8 cellular contexts compared by ENCODE assay signal in genomic region chr1:235845656-235846107, GRCh38. TPM values are rescaled to one million over a fixed set of nuclear protein-coding genes. Genes with fewer than 3 reads are reported as not detected.
DNase-seq lines count a peak whose midpoint lies in the region; ATAC-seq and TF ChIP-seq lines count a peak whose summit lies in the region.
"Not testable (repeated sequence)": the region's sequence is repeated elsewhere in the genome, so short reads cannot be mapped to it uniquely, and the experiment has no call there.

No MANE protein-coding gene starts in this region.

- H3K27ac ChIP-seq in CD4-positive, CD25-positive, alpha-beta regulatory T cell (ENCODE audit: insufficient read depth, low read length, poor library complexity, severe bottlenecking); SU-DHL-6 (ENCODE audit: low read depth, low read length): not testable (repeated sequence)

- not testable (repeated sequence) for DNase-seq in CD4-positive, CD25-positive, alpha-beta regulatory T cell; GM20000 (ENCODE audit: low spot score); activated naive CD8-positive, alpha-beta T cell treated with anti-CD3 and anti-CD28 coated beads for 36 hours; mucosa of descending colon
- DNase-seq in NAMALWA (ENCODE audit: low spot score): peak; percentile 29
- peak; percentile 34 for DNase-seq in glutamatergic neuron

- peaks cover 48 to 78% (median 60%) of the 10 kb centered on the region in 4 donors for H3K4me1 Mint-ChIP-seq in CD4-positive, CD25-positive, alpha-beta regulatory T cell
- peaks cover 71% of the 10 kb centered on the region for H3K4me1 Mint-ChIP-seq in activated naive CD8-positive, alpha-beta T cell treated with anti-CD3 and anti-CD28 coated beads for 36 hours
- peaks cover 23% of the 10 kb centered on the region for H3K4me1 Mint-ChIP-seq in glutamatergic neuron (ENCODE audit: low read depth, unreplicated experiment)
- H3K4me1 Mint-ChIP-seq in stimulated activated memory B cell treated with anti-CD40 and anti-IgM and Interleukin-4, amounts not matched to agents 10 μg/mL and 1 μg/mL and 100 μg/mL, for 72 hours: peaks cover 82% of the 10 kb centered on the region

- H3K9me2 ChIP-seq in SU-DHL-6 (replicated peaks; ENCODE audit: insufficient read depth, low read length): not testable (repeated sequence)

- H3K79me2 ChIP-seq in SU-DHL-6 (ENCODE audit: insufficient read depth, low read length): not testable (repeated sequence)

- H3K36me3 ChIP-seq in CD4-positive, CD25-positive, alpha-beta regulatory T cell (ENCODE audit: control insufficient read depth, insufficient read depth, low read length); SU-DHL-6 (ENCODE audit: low read length); mucosa of descending colon (ENCODE audit: low read depth): not testable (repeated sequence)

- H3K4me3 ChIP-seq in CD4-positive, CD25-positive, alpha-beta regulatory T cell (ENCODE audit: low read depth, low read length); SU-DHL-6 (ENCODE audit: insufficient read depth, low read length, poor library complexity, severe bottlenecking); mucosa of descending colon: not testable (repeated sequence)

- not testable (repeated sequence) for H3K9me3 ChIP-seq in CD4-positive, CD25-positive, alpha-beta regulatory T cell (ENCODE audit: control insufficient read depth in 2 of 2, low read length in 2 of 2); SU-DHL-6 (ENCODE audit: insufficient read depth, low read length); mucosa of descending colon

- H3K27me3 Mint-ChIP-seq in CD4-positive, CD25-positive, alpha-beta regulatory T cell; activated naive CD8-positive, alpha-beta T cell treated with anti-CD3 and anti-CD28 coated beads for 36 hours; glutamatergic neuron (ENCODE audit: unreplicated experiment); stimulated activated memory B cell treated with anti-CD40 and anti-IgM and Interleukin-4, amounts not matched to agents 10 μg/mL and 1 μg/mL and 100 μg/mL, for 72 hours: not testable (repeated sequence)

- not testable (repeated sequence) for H3K4me2 ChIP-seq in SU-DHL-6 (ENCODE audit: low read depth, low read length, poor library complexity, severe bottlenecking)

- TF ChIP-seq CTCF in GM20000 (IDR thresholded peaks at IDR 0.05; ENCODE audit: extremely low read depth, missing control alignments): peak; percentile 13
- peak; percentile 23 for TF ChIP-seq CTCF in SU-DHL-6 (IDR thresholded peaks at IDR 0.05; ENCODE audit: insufficient read depth, low read length, poor library complexity, severe bottlenecking)
- peak; percentile 28 for TF ChIP-seq CTCF in glutamatergic neuron (IDR thresholded peaks at IDR 0.05; ENCODE audit: partially characterized antibody, unreplicated experiment)
- not testable (repeated sequence) for TF ChIP-seq CTCF in mucosa of descending colon (IDR thresholded peaks at IDR 0.05)

- H3K9me3 Mint-ChIP-seq in CD4-positive, CD25-positive, alpha-beta regulatory T cell; glutamatergic neuron (ENCODE audit: unreplicated experiment): not testable (repeated sequence)
- peaks cover 19% of the 10 kb centered on the region for H3K9me3 Mint-ChIP-seq in activated naive CD8-positive, alpha-beta T cell treated with anti-CD3 and anti-CD28 coated beads for 36 hours
- H3K9me3 Mint-ChIP-seq in stimulated activated memory B cell treated with anti-CD40 and anti-IgM and Interleukin-4, amounts not matched to agents 10 μg/mL and 1 μg/mL and 100 μg/mL, for 72 hours: peaks cover 17% of the 10 kb centered on the region

- peaks cover 11% of the 10 kb centered on the region for H3K4me1 ChIP-seq in CD4-positive, CD25-positive, alpha-beta regulatory T cell (ENCODE audit: control insufficient read depth, insufficient read depth, low read length, poor library complexity, severe bottlenecking)
- H3K4me1 ChIP-seq in mucosa of descending colon (ENCODE audit: low read depth): not testable (repeated sequence)

- not testable (repeated sequence) for H2AFZ ChIP-seq in SU-DHL-6 (ENCODE audit: low read depth, low read length, severe bottlenecking)

- not testable (repeated sequence) for H3K4me3 Mint-ChIP-seq in CD4-positive, CD25-positive, alpha-beta regulatory T cell; activated naive CD8-positive, alpha-beta T cell treated with anti-CD3 and anti-CD28 coated beads for 36 hours; glutamatergic neuron (ENCODE audit: unreplicated experiment); stimulated activated memory B cell treated with anti-CD40 and anti-IgM and Interleukin-4, amounts not matched to agents 10 μg/mL and 1 μg/mL and 100 μg/mL, for 72 hours

- not testable (repeated sequence) for ATAC-seq in CD4-positive, CD25-positive, alpha-beta regulatory T cell (ENCODE audit: low read depth in 2 of 2); stimulated activated memory B cell treated with anti-CD40 and anti-IgM and Interleukin-4, amounts not matched to agents 10 μg/mL and 1 μg/mL and 100 μg/mL, for 72 hours
- ATAC-seq in mucosa of descending colon: peak; percentile 7

- intact Hi-C loops in mucosa of descending colon (cut with DNase I, micrococcal nuclease): not testable (repeated sequence)

- not testable (repeated sequence) for H3F3A ChIP-seq in SU-DHL-6 (ENCODE audit: insufficient read depth)

- H3K27me3 ChIP-seq in CD4-positive, CD25-positive, alpha-beta regulatory T cell (ENCODE audit: control insufficient read depth, insufficient read depth, low read length); SU-DHL-6 (ENCODE audit: low read length): not testable (repeated sequence)

- not testable (repeated sequence) for H4K20me1 ChIP-seq in SU-DHL-6 (ENCODE audit: low read depth, low read length)

- peak overlapping the region in 2 of 3 donors; percentile 70 to 72 for H3K27ac Mint-ChIP-seq in CD4-positive, CD25-positive, alpha-beta regulatory T cell
- peak overlapping the region; percentile 64 for H3K27ac Mint-ChIP-seq in activated naive CD8-positive, alpha-beta T cell treated with anti-CD3 and anti-CD28 coated beads for 36 hours
- not testable (repeated sequence) for H3K27ac Mint-ChIP-seq in glutamatergic neuron (ENCODE audit: unreplicated experiment)
- H3K27ac Mint-ChIP-seq in stimulated activated memory B cell treated with anti-CD40 and anti-IgM and Interleukin-4, amounts not matched to agents 10 μg/mL and 1 μg/mL and 100 μg/mL, for 72 hours: peak overlapping the region; percentile 67

- H3K9ac ChIP-seq in SU-DHL-6 (ENCODE audit: low read length): not testable (repeated sequence)

- H3K36me3 Mint-ChIP-seq in CD4-positive, CD25-positive, alpha-beta regulatory T cell: not testable (repeated sequence)
- H3K36me3 Mint-ChIP-seq in activated naive CD8-positive, alpha-beta T cell treated with anti-CD3 and anti-CD28 coated beads for 36 hours: peaks cover 63% of the 10 kb centered on the region
- peaks cover 17% of the 10 kb centered on the region for H3K36me3 Mint-ChIP-seq in glutamatergic neuron (ENCODE audit: unreplicated experiment)
- peaks cover 46% of the 10 kb centered on the region for H3K36me3 Mint-ChIP-seq in stimulated activated memory B cell treated with anti-CD40 and anti-IgM and Interleukin-4, amounts not matched to agents 10 μg/mL and 1 μg/mL and 100 μg/mL, for 72 hours

RNA-seq across cellular contexts. Expression of gene LYST, which starts 21.0 kb away (rescaled TPM):
- total RNA-seq in CD4-positive, CD25-positive, alpha-beta regulatory T cell: 32.5 TPM
- polyA plus RNA-seq in CD4-positive, CD25-positive, alpha-beta regulatory T cell: 10 to 100 TPM in 1 of 4 donors, 1 to 10 TPM in 3; 8.1 to 10.3 (median 9.2) TPM
- total RNA-seq in activated naive CD8-positive, alpha-beta T cell treated with anti-CD3 and anti-CD28 coated beads for 36 hours: 10 to 100 TPM; 63.8 to 76.2 TPM
- total RNA-seq in glutamatergic neuron (ENCODE audit: unreplicated experiment) (33.6 TPM), mucosa of descending colon (10 to 100 TPM; 24.0 to 32.3 (median 26.7) TPM)
